ENCODE assay signal across 31 cellular contexts in genomic region chr9:85925493-85925892, GRCh38. TPM values are rescaled to one million over a fixed set of nuclear protein-coding genes. Genes with fewer than 3 reads are reported as not detected.
DNase-seq lines count a peak whose midpoint lies in the region; ATAC-seq, FAIRE-seq and TF ChIP-seq lines count a peak whose summit lies in the region.
"Had no signal": no experiment of that assay in that cellular context is flagged by ENCODE, and none has a peak within 500 bp of the region (broad histone marks: within the 10 kb centered on the region; RNA-seq: fewer than 3 reads in every experiment).

No MANE protein-coding gene starts in this region.

- no peak for FAIRE-seq in HepG2 (lab: Jason Lieb, UNC)
- peak; percentile 20 for FAIRE-seq in H54 (lab: Jason Lieb, UNC)
- FAIRE-seq: A204.1, A549, D721Med had no signal

- TF ChIP-seq CTCF in HepG2 (CRISPR knock-in tag; IDR thresholded peaks at IDR 0.05): no peak
- TF ChIP-seq CTCF in right lobe of liver (IDR thresholded peaks at IDR 0.05): no peak

- TF ChIP-seq POLR2A in HepG2 (IDR thresholded peaks at IDR 0.05; ENCODE audit: insufficient read depth in 1 of 2, low read depth in 2 of 2, low read length in 2 of 2) (no peak), right lobe of liver (IDR thresholded peaks at IDR 0.05) (no peak), H54 (IDR thresholded peaks at IDR 0.05; ENCODE audit: low read depth, low read length) (no peak)

- no peak for DNase-seq in HepG2 (ENCODE audit: low spot score)
- no peak for DNase-seq in right lobe of liver
- no peak for DNase-seq in H54 (ENCODE audit: insufficient read length, low spot score)
- DNase-seq in NCI-H82 treated with DMSO at 0.1 percent for 48 hours (lab: John Stamatoyannopoulos, UW; ENCODE audit: unreplicated experiment): no peak
- DNase-seq: 8988T; ACHN; AML-193; BE2C; C1 segment of cervical spinal cord; Caco-2; Calu3; CD4-positive, alpha-beta memory T cell; CD4-positive, alpha-beta T cell; CD4-positive, CD25-positive, alpha-beta regulatory T cell; CD8-positive, alpha-beta memory T cell; CD8-positive, alpha-beta T cell; COR-L47; DMS 273 treated with DMSO at 0.1 percent for 48 hours; DMS153; DMS53; DMS79; DMS79 treated with DMSO at 0.1 percent for 48 hours; DND-41; EL had no signal

- TF ChIP-seq EP300 in HepG2 (IDR thresholded peaks at IDR 0.05; ENCODE audit: low read depth in 2 of 2, low read length in 2 of 2) (no peak), HepG2 (CRISPR knock-in tag; IDR thresholded peaks at IDR 0.05; ENCODE audit: borderline replicate concordance) (no peak)

- no peaks in the 10 kb centered on the region for H3K36me3 ChIP-seq in HepG2 (replicated peaks in 1 of 2; ENCODE audit: control insufficient read depth in 1 of 2, insufficient read depth in 2 of 2, low read length in 2 of 2)
- no peaks in the 10 kb centered on the region for H3K36me3 ChIP-seq in right lobe of liver
- H3K36me3 ChIP-seq: BE2C; BLaER1; BLaER1 treated with 17β-estradiol and CSF1 and Interleukin-3, amounts not matched to agents 10 nM and 100 nM had no signal

- TF ChIP-seq RAD21 in HepG2 (CRISPR knock-in tag; IDR thresholded peaks at IDR 0.05): no peak

- no peak overlapping the region for H3K9ac ChIP-seq in HepG2 (ENCODE audit: insufficient read depth, low read depth, low read length)
- H3K9ac ChIP-seq: BLaER1; BLaER1 treated with 17β-estradiol and CSF1 and Interleukin-3, amounts not matched to agents 10 nM and 100 nM had no signal

- BruUV-seq in HepG2 (replicated peaks; lab: Mats Ljungman, UMichigan): no TSS peak

- ATAC-seq in HepG2 (no peak), right lobe of liver (no peak)
- ATAC-seq: A549; CD8-positive, alpha-beta T cell had no signal

- H3K9me3 ChIP-seq in HepG2 (ENCODE audit: low read length) (no peaks in the 10 kb centered on the region), right lobe of liver (no peaks in the 10 kb centered on the region)
- H3K9me3 ChIP-seq: A549; BE2C; BLaER1; BLaER1 treated with 17β-estradiol and CSF1 and Interleukin-3, amounts not matched to agents 10 nM and 100 nM; Caco-2 had no signal

- H3K27me3 ChIP-seq in HepG2 (ENCODE audit: control insufficient read depth in 1 of 2, insufficient read depth in 2 of 2, low read length in 2 of 2) (no peaks in the 10 kb centered on the region; a peak in 1 of 5 replicates), right lobe of liver (no peaks in the 10 kb centered on the region)
- H3K27me3 ChIP-seq: BLaER1; BLaER1 treated with 17β-estradiol and CSF1 and Interleukin-3, amounts not matched to agents 10 nM and 100 nM had no signal

- H3K79me2 ChIP-seq in HepG2 (ENCODE audit: insufficient read depth, low read length): no peaks in the 10 kb centered on the region

- CTCF ChIA-PET in HepG2 (lab: Yijun Ruan, JAX; ENCODE audit: low intra/inter-chr PET ratio, low total read pairs): no interaction called here

- in situ Hi-C loops in HepG2 (cut with HindIII; ENCODE audit: extremely low pct_ligation_motif_present, low pct_unique_long_range_greater_than_20kb): no loop called here

- POLR2A ChIA-PET in HepG2 (lab: Yijun Ruan, JAX): no interaction called here

- H3K27ac ChIP-seq in HepG2 (ENCODE audit: extremely low read length, insufficient read depth, low read length) (no peak overlapping the region), right lobe of liver (no peak overlapping the region)
- H3K27ac ChIP-seq: 22Rv1; A549; BLaER1; BLaER1 treated with 17β-estradiol and CSF1 and Interleukin-3, amounts not matched to agents 10 nM and 100 nM; C4-2B had no signal

- H3K4me1 ChIP-seq in HepG2 (ENCODE audit: insufficient read depth, low read length) (no peaks in the 10 kb centered on the region), right lobe of liver (no peaks in the 10 kb centered on the region)
- H3K4me1 ChIP-seq: A549; BE2C; BLaER1; BLaER1 treated with 17β-estradiol and CSF1 and Interleukin-3, amounts not matched to agents 10 nM and 100 nM; Caco-2 had no signal

- no peak overlapping the region for H3K4me2 ChIP-seq in HepG2 (ENCODE audit: low read depth, low read length)
- H3K4me2 ChIP-seq: A549; BLaER1; BLaER1 treated with 17β-estradiol and CSF1 and Interleukin-3, amounts not matched to agents 10 nM and 100 nM had no signal

- H4K20me1 ChIP-seq in HepG2 (ENCODE audit: insufficient read depth, low read length): no peaks in the 10 kb centered on the region
- H4K20me1 ChIP-seq: BLaER1; BLaER1 treated with 17β-estradiol and CSF1 and Interleukin-3, amounts not matched to agents 10 nM and 100 nM had no signal

- intact Hi-C loops in HepG2 (cut with micrococcal nuclease; ENCODE audit: unreplicated experiment): no loop called here
- intact Hi-C loops in right lobe of liver (cut with DNase I): no loop called here

- no peak overlapping the region for H3K4me3 ChIP-seq in HepG2 (replicated peaks in 1 of 3; ENCODE audit: insufficient read depth in 1 of 3, low read depth in 2 of 3, low read length in 3 of 3)
- H3K4me3 ChIP-seq in right lobe of liver: no peak overlapping the region
- H3K4me3 ChIP-seq: A549; BLaER1; BLaER1 treated with 17β-estradiol and CSF1 and Interleukin-3, amounts not matched to agents 10 nM and 100 nM had no signal

- H2AFZ ChIP-seq in HepG2 (ENCODE audit: low read length): no peak overlapping the region

- WGBS in HepG2 (ENCODE audit: low lambda C conversion rate): 64% methylated on average over 5 of the region's 5 CpGs
- WGBS in right lobe of liver (ENCODE audit: insufficient coverage, low coverage, low lambda C conversion rate, missing lambda C conversion rate): 90% methylated on average over 4 of the region's 5 CpGs

TF ChIP-seq in HepG2, 621 proteins besides CTCF, POLR2A, EP300 and RAD21:
- TF ChIP-seq MNT (IDR thresholded peaks at IDR 0.05) (peak; percentile 95), NFATC3 (CRISPR knock-in tag; IDR thresholded peaks at IDR 0.05) (no peak)

RNA-seq across cellular contexts. Expression of gene NAA35, which starts 15.5 kb away (rescaled TPM):
- 28.9 and 35.1 TPM in 2 replicates for total RNA-seq in HepG2 (2016; rRNA removed; fragmentation: Illumina TruSeq; extraction: Trizol)
- total RNA-seq in HepG2 (2016; cell fraction: cytosol; rRNA removed; fragmentation: Illumina TruSeq; extraction: Trizol; ENCODE audit: low read depth): 9.8 and 10.0 TPM in 2 replicates
- total RNA-seq in HepG2 (2016; cell fraction: insoluble cytoplasmic fraction; rRNA removed; fragmentation: Illumina TruSeq; extraction: Trizol): 30.5 and 33.5 TPM in 2 replicates
- 12.6 and 14.1 TPM in 2 replicates for total RNA-seq in HepG2 (2016; cell fraction: membrane; rRNA removed; fragmentation: Illumina TruSeq; extraction: Trizol)
- total RNA-seq in HepG2 (2016; cell fraction: nucleus; rRNA removed; fragmentation: Illumina TruSeq; extraction: Trizol): 34.6 and 35.0 TPM in 2 replicates
- 16.2 and 21.6 TPM in 2 replicates for polyA plus RNA-seq in HepG2 (2011; rRNA removed)
- 8.0 and 11.3 TPM in 2 replicates for polyA plus RNA-seq in HepG2 (2011; cell fraction: cytosol; rRNA removed)
- polyA plus RNA-seq in HepG2 (2011; cell fraction: nucleus; rRNA removed): 10.3 and 12.8 TPM in 2 replicates
- 16.4 and 18.7 TPM in 2 replicates for polyA plus RNA-seq in HepG2 (2012)
- 2.3 and 2.6 TPM in 2 replicates for polyA plus RNA-seq in HepG2 (2016; cell fraction: cytosol; fragmentation: Illumina TruSeq; extraction: Trizol; ENCODE audit: low read depth)
- 24.3 and 25.8 TPM in 2 replicates for polyA plus RNA-seq in HepG2 (2016; cell fraction: insoluble cytoplasmic fraction; fragmentation: Illumina TruSeq; extraction: Trizol; ENCODE audit: low read depth)
- 5.0 and 5.9 TPM in 2 replicates for polyA plus RNA-seq in HepG2 (2016; cell fraction: membrane; fragmentation: Illumina TruSeq; extraction: Trizol; ENCODE audit: low read depth)
- polyA plus RNA-seq in HepG2 (2016; cell fraction: nucleus; fragmentation: Illumina TruSeq; extraction: Trizol; ENCODE audit: insufficient read depth, low read depth): 25.5 and 28.5 TPM in 2 replicates
- polyA minus RNA-seq in HepG2 (2011; rRNA and poly(A)+ RNA removed; ENCODE audit: low replicate concordance): 11.3 and 28.1 TPM in 2 replicates
- 8.7 and 10.2 TPM in 2 replicates for polyA minus RNA-seq in HepG2 (2011; cell fraction: cytosol; rRNA and poly(A)+ RNA removed)
- 34.2 and 35.9 TPM in 2 replicates for polyA minus RNA-seq in HepG2 (2011; cell fraction: nucleus; rRNA and poly(A)+ RNA removed)
- 10 to 100 TPM in 2 of 6 experiments, 1 to 10 TPM in 4; 7.6 to 10.3 (median 8.7) TPM for total RNA-seq in right lobe of liver
